8 cellular contexts compared by ENCODE assay signal in the genomic region with DNA sequence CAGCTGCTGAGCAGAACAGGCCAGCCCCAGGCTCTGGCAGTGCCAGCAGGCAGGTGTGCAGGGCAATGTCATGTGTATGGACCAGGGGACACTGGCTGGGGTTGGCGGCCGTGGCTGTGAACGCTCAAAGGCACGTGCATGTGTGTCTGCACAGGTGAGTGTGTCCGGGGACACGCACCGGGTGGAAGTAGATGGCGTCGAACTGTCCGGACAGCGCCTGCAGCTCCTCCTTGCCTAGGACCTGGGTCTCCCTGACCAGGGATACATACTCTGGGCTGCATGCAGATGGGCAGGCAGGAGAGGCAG. TPM values are rescaled to one million over a fixed set of nuclear protein-coding genes. Genes with fewer than 3 reads are reported as not detected.
DNase-seq lines count a peak whose midpoint lies in the region; TF ChIP-seq lines count a peak whose summit lies in the region.

No MANE protein-coding gene starts in this region.

- TF ChIP-seq POLR2A in lower leg skin (IDR thresholded peaks at IDR 0.05), result no peak

- peaks cover 23% of the 10 kb centered on the region for H3K79me2 ChIP-seq in fibroblast of lung (ENCODE audit: control insufficient read depth, insufficient read depth, low read length)

- CTCF ChIA-PET in RWPE1 (lab: Yijun Ruan, JAX), result interaction anchor here (0.7 to 1.5 kb wide), 3 partner anchors 48 to 116 kb away, joined by 4 to 5 read pairs (median 5); no protein-coding TSS in a partner anchor

- peak overlapping the region; percentile 91 for H3K4me2 ChIP-seq in fibroblast of lung (ENCODE audit: extremely low read depth, insufficient read depth, low read length)

- no peaks in the 10 kb centered on the region for H4K20me1 ChIP-seq in fibroblast of lung (ENCODE audit: control insufficient read depth, extremely low read depth, insufficient read depth, low read length)

- H3K9me3 ChIP-seq in fibroblast of lung (ENCODE audit: control insufficient read depth, insufficient read depth, low read depth, low read length), result no peaks in the 10 kb centered on the region

- H2AFZ ChIP-seq in fibroblast of lung (ENCODE audit: low read length), result no peak overlapping the region

- WGBS in lower leg skin, 2 donors, result 74 to 81% methylated on average over 11 of the region's 11 CpGs

- DNase-seq in GM12864 (ENCODE audit: low read depth) (no peak), RWPE1 (ENCODE audit: low spot score) (no peak), fibroblast of lung (ENCODE audit: low read depth in 2 of 2) (no peak), retinal pigment epithelial cell (ENCODE audit: low read depth) (no peak), NCI-H1105 treated with DMSO at 0.1 percent for 48 hours (lab: John Stamatoyannopoulos, UW) (no peak), NCI-H187 (lab: John Stamatoyannopoulos, UW) (no peak), NCI-H1436 treated with DMSO at 0.1 percent for 48 hours (lab: John Stamatoyannopoulos, UW) (no peak), lower leg skin (ENCODE audit: low spot score in 2 of 2) (no peak)

- POLR2A ChIA-PET in RWPE1 (lab: Yijun Ruan, JAX; ENCODE audit: low non-redundant PET), result interaction anchor here (0.7 kb wide), 1 partner anchor 55 kb away, joined by 3 read pairs; no protein-coding TSS in a partner anchor

- H3K4me3 ChIP-seq in GM12864 (ENCODE audit: low read depth, low read length) (peak overlapping the region; percentile 92), fibroblast of lung (replicated peaks in 1 of 4; ENCODE audit: control extremely low read depth in 1 of 4, insufficient read depth in 1 of 4, low read depth in 3 of 4, low read length in 4 of 4) (peak overlapping the region; percentile 62 to 85 (median 79)), retinal pigment epithelial cell (ENCODE audit: low read length) (peak overlapping the region; percentile 70), lower leg skin (ENCODE audit: low read depth, poor library complexity, severe bottlenecking) (no peak overlapping the region)

- intact Hi-C loops in lower leg skin (cut with DNase I; ENCODE audit: low total_unique reads), result loop anchor here (5.0 kb wide), 1 partner anchor 92 kb away; the partner anchor contains the start of gene PPP6R2

- H3K4me1 ChIP-seq in fibroblast of lung (ENCODE audit: control insufficient read depth, extremely low read depth, insufficient read depth, low read length), result peaks cover 13% of the 10 kb centered on the region

- H3K9ac ChIP-seq in fibroblast of lung (ENCODE audit: insufficient read depth, low read length), result peak overlapping the region; percentile 72

- no peaks in the 10 kb centered on the region for H3K27me3 ChIP-seq in fibroblast of lung (ENCODE audit: control insufficient read depth, insufficient read depth, low read length)

- peaks cover 37% of the 10 kb centered on the region for H3K36me3 ChIP-seq in fibroblast of lung (ENCODE audit: control insufficient read depth, insufficient read depth, low read length)

- H3K27ac ChIP-seq in RWPE1 (peak overlapping the region; percentile 89), fibroblast of lung (ENCODE audit: insufficient read depth, low read length) (peak overlapping the region; percentile 75)

- TF ChIP-seq CTCF in GM12864 (IDR thresholded peaks at IDR 0.05; ENCODE audit: low read depth, low read length, missing control alignments) (no peak), RWPE1 (conservative IDR thresholded peaks at IDR 0.05; ENCODE audit: low read depth) (no peak), fibroblast of lung (conservative IDR thresholded peaks at IDR 0.05 in 1 of 2, IDR thresholded peaks at IDR 0.05 in 1 of 2; ENCODE audit: low read depth in 1 of 2, low read length in 2 of 2) (no peak), retinal pigment epithelial cell (conservative IDR thresholded peaks at IDR 0.05; ENCODE audit: low read depth, low read length) (no peak), lower leg skin (IDR thresholded peaks at IDR 0.05) (no peak)

RNA-seq across cellular contexts. Expression of gene HDAC10, which starts 0.9 kb away (rescaled TPM):
- total RNA-seq in fibroblast of lung, result 19.3 and 27.6 TPM in 2 replicates
- 5.1 and 6.7 TPM in 2 replicates for polyA plus RNA-seq in fibroblast of lung
- 13.4 and 18.2 TPM in 2 replicates for polyA plus RNA-seq in fibroblast of lung (2012)
- polyA minus RNA-seq in fibroblast of lung (ENCODE audit: low replicate concordance), result 6.7 and 15.9 TPM in 2 replicates
- 10 to 100 TPM; 36.4 to 60.7 (median 45.7) TPM for total RNA-seq in lower leg skin

RNA-seq across cellular contexts. Expression of gene TUBGCP6, which starts 5.4 kb away (rescaled TPM):
- 19.0 and 23.8 TPM in 2 replicates for total RNA-seq in fibroblast of lung
- 6.7 and 7.3 TPM in 2 replicates for polyA plus RNA-seq in fibroblast of lung
- 10.8 and 11.2 TPM in 2 replicates for polyA plus RNA-seq in fibroblast of lung (2012)
- polyA minus RNA-seq in fibroblast of lung (ENCODE audit: low replicate concordance), result 17.3 and 18.7 TPM in 2 replicates
- 10 to 100 TPM; 37.1 to 67.0 (median 52.5) TPM for total RNA-seq in lower leg skin

RNA-seq across cellular contexts. Expression of gene MAPK12, which starts 11.3 kb away (rescaled TPM):
- 24.4 and 30.1 TPM in 2 replicates for total RNA-seq in fibroblast of lung
- 16.4 and 21.5 TPM in 2 replicates for polyA plus RNA-seq in fibroblast of lung
- polyA plus RNA-seq in fibroblast of lung (2012), result 19.8 and 26.9 TPM in 2 replicates
- 39.0 and 43.3 TPM in 2 replicates for polyA minus RNA-seq in fibroblast of lung (ENCODE audit: low replicate concordance)
- 1 to 10 TPM in 3 of 4 donors, under 1 TPM in 1; 0.99 to 3.5 (median 1.8) TPM for total RNA-seq in lower leg skin

RNA-seq across cellular contexts. Expression of gene MAPK11, which starts 20.0 kb away (rescaled TPM):
- total RNA-seq in fibroblast of lung (5.9 and 7.6 TPM in 2 replicates), lower leg skin (1 to 10 TPM in 3 of 4 donors, under 1 TPM in 1; 0.65 to 8.1 (median 2.9) TPM)
- polyA plus RNA-seq in fibroblast of lung, result 2.6 and 4.1 TPM in 2 replicates
- 5.4 and 10.7 TPM in 2 replicates for polyA plus RNA-seq in fibroblast of lung (2012)
- 17.1 and 18.7 TPM in 2 replicates for polyA minus RNA-seq in fibroblast of lung (ENCODE audit: low replicate concordance)

RNA-seq across cellular contexts. Expression of gene SELENOO, which starts 49.4 kb away (rescaled TPM):
- total RNA-seq in fibroblast of lung (16.9 and 20.1 TPM in 2 replicates), lower leg skin (10 to 100 TPM; 33.3 to 52.3 (median 43.1) TPM)
- 8.3 and 10.2 TPM in 2 replicates for polyA plus RNA-seq in fibroblast of lung
- 12.8 and 16.6 TPM in 2 replicates for polyA plus RNA-seq in fibroblast of lung (2012)
- polyA minus RNA-seq in fibroblast of lung (ENCODE audit: low replicate concordance), result 6.7 and 12.0 TPM in 2 replicates
